In the genomic region with DNA sequence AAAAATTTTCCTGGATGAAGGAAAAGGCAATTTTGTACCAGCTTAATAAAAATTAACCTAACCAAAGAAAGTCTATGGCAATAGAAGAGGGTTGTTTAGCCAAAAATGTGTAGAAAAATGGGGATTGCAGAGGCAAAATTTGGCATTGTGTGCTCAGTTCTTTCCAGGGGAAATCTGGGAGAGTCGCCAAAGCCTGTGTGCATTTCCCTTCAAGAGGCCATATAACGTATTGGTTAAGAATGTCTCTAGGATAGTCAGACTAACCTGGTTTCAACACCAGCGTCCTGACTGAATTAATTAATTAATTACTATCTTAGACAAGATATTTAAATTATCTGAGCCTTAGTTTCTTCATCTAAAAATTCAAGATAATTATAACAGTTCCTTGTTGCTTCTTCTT, we compare ENCODE assay signal across 16 cellular contexts. TPM values are rescaled to one million over a fixed set of nuclear protein-coding genes. Genes with fewer than 3 reads are reported as not detected.
DNase-seq lines count a peak whose midpoint lies in the region; ATAC-seq lines count a peak whose summit lies in the region.
"Had no signal": no experiment of that assay in that cellular context is flagged by ENCODE, and none has a peak within 500 bp of the region (broad histone marks: within the 10 kb centered on the region; RNA-seq: fewer than 3 reads in every experiment).

No MANE protein-coding gene starts in this region.

- no peaks in the 10 kb centered on the region for H3K4me1 Mint-ChIP-seq in activated naive CD4-positive, alpha-beta T cell treated with anti-CD3 and anti-CD28 coated beads for 36 hours (ENCODE audit: low read depth)

- no peaks in the 10 kb centered on the region for H3K9me3 Mint-ChIP-seq in activated naive CD4-positive, alpha-beta T cell treated with anti-CD3 and anti-CD28 coated beads for 36 hours

- ATAC-seq in HG02885 (IDR thresholded peaks at IDR 0.05; ENCODE audit: poor library complexity, unreplicated experiment), result no peak

- in situ Hi-C loops in G401 (cut with HindIII; ENCODE audit: low sequenced_read_pairs), result no loop called here

- DNase-seq in G401 (ENCODE audit: low spot score) (peak; percentile 72), NCI-H1092 (lab: John Stamatoyannopoulos, UW) (peak; percentile 49), NCI-H446 treated with DMSO at 0.1 percent for 48 hours (lab: John Stamatoyannopoulos, UW) (peak; percentile 62), fibroblast of gingiva (ENCODE audit: low read depth) (peak; percentile 26), T-helper 1 cell (no peak)
- no peak for DNase-seq in activated naive CD4-positive, alpha-beta T cell treated with anti-CD3 and anti-CD28 coated beads for 36 hours
- DNase-seq: ACHN, AML-193, IMR-90, Karpas-422, NCI-H1436, NCI-H510A, NCI-H774, SW 1271 had no signal

- H3K27ac Mint-ChIP-seq in activated naive CD4-positive, alpha-beta T cell treated with anti-CD3 and anti-CD28 coated beads for 36 hours, result no peak overlapping the region
- H3K27ac Mint-ChIP-seq: CD14-positive monocyte had no signal

- H3K27me3 Mint-ChIP-seq in activated naive CD4-positive, alpha-beta T cell treated with anti-CD3 and anti-CD28 coated beads for 36 hours (ENCODE audit: low read depth), result peaks cover 15% of the 10 kb centered on the region

- no peaks in the 10 kb centered on the region for H3K36me3 Mint-ChIP-seq in activated naive CD4-positive, alpha-beta T cell treated with anti-CD3 and anti-CD28 coated beads for 36 hours (ENCODE audit: low read depth)
- H3K36me3 Mint-ChIP-seq: CD14-positive monocyte had no signal

- CTCF ChIA-PET in activated naive CD4-positive, alpha-beta T cell treated with anti-CD3 and anti-CD28 coated beads for 36 hours (lab: Charles Lee), result interaction anchor here (0.6 kb wide), 1 partner anchor 223 kb away, joined by 3 read pairs; no protein-coding TSS in a partner anchor

- H3K4me3 Mint-ChIP-seq in activated naive CD4-positive, alpha-beta T cell treated with anti-CD3 and anti-CD28 coated beads for 36 hours, result no peak overlapping the region
- H3K4me3 Mint-ChIP-seq: CD14-positive monocyte had no signal

- intact Hi-C loops in activated naive CD4-positive, alpha-beta T cell treated with anti-CD3 and anti-CD28 coated beads for 36 hours (cut with micrococcal nuclease), result no loop called here

RNA-seq across cellular contexts. Expression of a gene that starts 44.8 kb away (rescaled TPM):
- 0.12 and 0.95 TPM in 2 replicates for total RNA-seq in G401 (2014; rRNA removed; shearing (Covaris generic))
- total RNA-seq in activated naive CD4-positive, alpha-beta T cell treated with anti-CD3 and anti-CD28 coated beads for 36 hours, result under 1 TPM; 0.79 to 0.86 TPM

Comparison
In these comparisons a context has a peak if more than half of its experiments do, and no peak if none do; other contexts are left out.
1. DNase-seq: peak in G401 (single experiment), NCI-H1092 (single experiment), NCI-H446 treated with DMSO at 0.1 percent for 48 hours (single experiment) and fibroblast of gingiva (single experiment); none in activated naive CD4-positive, alpha-beta T cell treated with anti-CD3 and anti-CD28 coated beads for 36 hours (single experiment) and T-helper 1 cell (0 of 5).